In genomic region chr11:18172686-18173085, GRCh38 we compare ENCODE assay signal across 26 cellular contexts. TPM values are rescaled to one million over a fixed set of nuclear protein-coding genes. Genes with fewer than 3 reads are reported as not detected.
A peak's percentile ranks its signal among the peaks of the same experiment; 100 is the strongest.
DNase-seq lines count a peak whose midpoint lies in the region; ATAC-seq, FAIRE-seq and TF ChIP-seq lines count a peak whose summit lies in the region.
"Had no signal": no experiment of that assay in that cellular context is flagged by ENCODE, and none has a peak within 500 bp of the region (broad histone marks: within the 10 kb centered on the region; RNA-seq: fewer than 3 reads in every experiment).

Gene MRGPRX4, plus strand, starts transcription at chr11:18172837. Its CDS starts 420 bp downstream, at chr11:18173257.

- peaks cover 0 to 3% of the 10 kb centered on the region in 2 experiments; a peak in 2 of 5 replicates for H3K27me3 ChIP-seq in HepG2 (ENCODE audit: control insufficient read depth in 1 of 2, insufficient read depth in 2 of 2, low read length in 2 of 2)
- no peaks in the 10 kb centered on the region for H3K27me3 ChIP-seq in right lobe of liver
- H3K27me3 ChIP-seq in OCI-LY1 (ENCODE audit: insufficient read depth, low read length) = no peaks in the 10 kb centered on the region
- no peaks in the 10 kb centered on the region for H3K27me3 ChIP-seq in tibial artery

- peak; percentile 47 for DNase-seq in HepG2 (ENCODE audit: low spot score)
- DNase-seq in right lobe of liver = no peak
- DNase-seq in kidney tubule cell (ENCODE audit: low spot score) = peak; percentile 63
- no peak for DNase-seq in DMS53 treated with DMSO at 0.1 percent for 48 hours (lab: John Stamatoyannopoulos, UW; ENCODE audit: unreplicated experiment)
- no peak for DNase-seq in tibial artery
- DNase-seq in putamen (ENCODE audit: low spot score) = no peak
- DNase-seq: AML-193; CD8-positive, alpha-beta memory T cell; DMS79; H9; HFFc6; KG1; NCI-H1105 treated with DMSO at 0.1 percent for 48 hours; NCI-H2029 treated with DMSO at 0.1 percent for 48 hours; NCI-H226; NCI-H524; NCI-H82; PC-3; RPMI8226; SHP77 had no signal

- H3K4me1 ChIP-seq in HepG2 (ENCODE audit: insufficient read depth, low read length) = peaks cover 17% of the 10 kb centered on the region; the same call in 1 of the 2 replicates
- no peaks in the 10 kb centered on the region for H3K4me1 ChIP-seq in right lobe of liver
- peaks cover 6% of the 10 kb centered on the region for H3K4me1 ChIP-seq in OCI-LY1 (ENCODE audit: insufficient read depth, low read length, severe bottlenecking)
- H3K4me1 ChIP-seq in tibial artery = no peaks in the 10 kb centered on the region

- BruUV-seq in HepG2 (replicated peaks; lab: Mats Ljungman, UMichigan) = no TSS peak

- H3K4me3 ChIP-seq in HepG2 (replicated peaks in 1 of 3; ENCODE audit: insufficient read depth in 1 of 3, low read depth in 2 of 3, low read length in 3 of 3) (no peak within 1 kb of the TSS), right lobe of liver (no peak within 1 kb of the TSS), OCI-LY1 (ENCODE audit: low read depth, low read length, poor library complexity, severe bottlenecking) (peak within 1 kb of the TSS; percentile 45), tibial artery (no peak within 1 kb of the TSS)
- H3K4me3 ChIP-seq: GM12878, SK-N-MC had no signal

- TF ChIP-seq POLR2A in HepG2 (IDR thresholded peaks at IDR 0.05; ENCODE audit: insufficient read depth in 1 of 2, low read depth in 2 of 2, low read length in 2 of 2) (no peak), right lobe of liver (IDR thresholded peaks at IDR 0.05) (no peak)

- TF ChIP-seq RAD21 in HepG2 (CRISPR knock-in tag; IDR thresholded peaks at IDR 0.05) = no peak

- H3K79me2 ChIP-seq in HepG2 (ENCODE audit: insufficient read depth, low read length) = no peaks in the 10 kb centered on the region
- no peaks in the 10 kb centered on the region for H3K79me2 ChIP-seq in OCI-LY1 (ENCODE audit: insufficient read depth, low read length)

- POLR2A ChIA-PET in HepG2 (lab: Yijun Ruan, JAX) = no interaction called here

- H2AFZ ChIP-seq in HepG2 (ENCODE audit: low read length) (no peak within 1 kb of the TSS), OCI-LY1 (ENCODE audit: low read length) (no peak within 1 kb of the TSS)

- 18% methylated on average over 3 of the region's 3 CpGs for WGBS in HepG2 (ENCODE audit: low lambda C conversion rate)
- 42% methylated on average over 1 of the region's 3 CpGs for WGBS in right lobe of liver (ENCODE audit: insufficient coverage, low coverage, low lambda C conversion rate, missing lambda C conversion rate)

- TF ChIP-seq CTCF in HepG2 (CRISPR knock-in tag; IDR thresholded peaks at IDR 0.05) = no peak
- TF ChIP-seq CTCF in right lobe of liver (IDR thresholded peaks at IDR 0.05) = no peak
- no peak for TF ChIP-seq CTCF in OCI-LY1 (IDR thresholded peaks at IDR 0.05; ENCODE audit: low read length)
- no peak for TF ChIP-seq CTCF in tibial artery (IDR thresholded peaks at IDR 0.05)

- no peaks in the 10 kb centered on the region for H3K36me3 ChIP-seq in HepG2 (replicated peaks in 1 of 2; ENCODE audit: control insufficient read depth in 1 of 2, insufficient read depth in 2 of 2, low read length in 2 of 2)
- H3K36me3 ChIP-seq in right lobe of liver = no peaks in the 10 kb centered on the region
- no peaks in the 10 kb centered on the region for H3K36me3 ChIP-seq in OCI-LY1 (ENCODE audit: insufficient read depth, low read length)
- H3K36me3 ChIP-seq in tibial artery = no peaks in the 10 kb centered on the region

- H3K27ac ChIP-seq in HepG2 (ENCODE audit: extremely low read length, insufficient read depth, low read length) (no peak within 1 kb of the TSS), right lobe of liver (no peak within 1 kb of the TSS), OCI-LY1 (ENCODE audit: low read depth, low read length, poor library complexity, severe bottlenecking) (no peak within 1 kb of the TSS), tibial artery (no peak within 1 kb of the TSS)
- H3K27ac ChIP-seq: C4-2B, SK-N-MC had no signal

- H3K9me3 ChIP-seq in HepG2 (ENCODE audit: low read length) (no peaks in the 10 kb centered on the region), right lobe of liver (no peaks in the 10 kb centered on the region), OCI-LY1 (ENCODE audit: low read length) (no peaks in the 10 kb centered on the region), tibial artery (no peaks in the 10 kb centered on the region)

- in situ Hi-C loops in HepG2 (cut with HindIII; ENCODE audit: extremely low pct_ligation_motif_present, low pct_unique_long_range_greater_than_20kb) = no loop called here

- intact Hi-C loops in HepG2 (cut with micrococcal nuclease; ENCODE audit: unreplicated experiment) = loop anchor here (5.0 to 10.0 kb wide), 2 partner anchors 122 to 150 kb away; partner anchors contain the start of genes GTF2H1 and HPS5
- intact Hi-C loops in right lobe of liver (cut with DNase I) = no loop called here
- intact Hi-C loops in tibial artery (cut with DNase I; ENCODE audit: low total_unique reads) = no loop called here

- FAIRE-seq in HepG2 (lab: Jason Lieb, UNC) = no peak
- FAIRE-seq: GM12878 had no signal

- no peaks in the 10 kb centered on the region for H3F3A ChIP-seq in OCI-LY1 (ENCODE audit: insufficient read depth, low read length)

- H3K4me2 ChIP-seq in HepG2 (ENCODE audit: low read depth, low read length) (no peak within 1 kb of the TSS), OCI-LY1 (ENCODE audit: low read length) (peak within 1 kb of the TSS; percentile 56)

- H4K20me1 ChIP-seq in HepG2 (ENCODE audit: insufficient read depth, low read length) = no peaks in the 10 kb centered on the region
- no peaks in the 10 kb centered on the region for H4K20me1 ChIP-seq in OCI-LY1 (ENCODE audit: insufficient read depth, low read length)

- TF ChIP-seq EP300 in HepG2 (IDR thresholded peaks at IDR 0.05; ENCODE audit: low read depth in 2 of 2, low read length in 2 of 2) (no peak), HepG2 (CRISPR knock-in tag; IDR thresholded peaks at IDR 0.05; ENCODE audit: borderline replicate concordance) (no peak)

- CTCF ChIA-PET in HepG2 (lab: Yijun Ruan, JAX; ENCODE audit: low intra/inter-chr PET ratio, low total read pairs) = no interaction called here

- no peaks in the 10 kb centered on the region for H3K9me2 ChIP-seq in OCI-LY1 (ENCODE audit: low read depth, low read length)

- ATAC-seq in HepG2 (no peak), right lobe of liver (no peak)
- ATAC-seq: GM12878, PC-3 had no signal

- H3K9ac ChIP-seq in HepG2 (ENCODE audit: insufficient read depth, low read depth, low read length) = no peak within 1 kb of the TSS
- no peak within 1 kb of the TSS; the same call in 1 of the 2 replicates for H3K9ac ChIP-seq in OCI-LY1 (ENCODE audit: low read length)

TF ChIP-seq in HepG2, 621 proteins besides CTCF, POLR2A, EP300 and RAD21 (continues in another document):
- TF ChIP-seq JDP2 (CRISPR knock-in tag; IDR thresholded peaks at IDR 0.05; ENCODE audit: borderline replicate concordance) (no peak), ZBTB43 (CRISPR knock-in tag; conservative IDR thresholded peaks at IDR 0.05) (0 out of 2 replicates have a peak, but pooled peaks have one; percentile 35), KAT8 (CRISPR knock-in tag; IDR thresholded peaks at IDR 0.05) (no peak), ZNF552 (CRISPR knock-in tag; IDR thresholded peaks at IDR 0.05; ENCODE audit: borderline replicate concordance) (no peak), ETV5 (CRISPR knock-in tag; IDR thresholded peaks at IDR 0.05; ENCODE audit: borderline replicate concordance) (peak; percentile 29; the same call in 1 of the 2 replicates), FIP1L1 (IDR thresholded peaks at IDR 0.05; ENCODE audit: borderline replicate concordance, insufficient read depth, low read depth, low read length) (no peak), FOXP1 (IDR thresholded peaks at IDR 0.05) (no peak), FOXP1 (CRISPR knock-in tag; IDR thresholded peaks at IDR 0.05) (no peak), KDM1A (CRISPR knock-in tag; IDR thresholded peaks at IDR 0.05) (no peak), PRMT3 (CRISPR knock-in tag; IDR thresholded peaks at IDR 0.05; ENCODE audit: borderline replicate concordance, low read depth) (no peak)

RNA-seq across cellular contexts. Expression of gene MRGPRX4, which starts in this region (rescaled TPM):
- total RNA-seq in HepG2 (2016; rRNA removed; fragmentation: Illumina TruSeq; extraction: Trizol) (0.18 and 0.36 TPM in 2 replicates), right lobe of liver (not detected)
- not detected in 2 replicates for total RNA-seq in HepG2 (2016; cell fraction: cytosol; rRNA removed; fragmentation: Illumina TruSeq; extraction: Trizol; ENCODE audit: low read depth)
- total RNA-seq in HepG2 (2016; cell fraction: insoluble cytoplasmic fraction; rRNA removed; fragmentation: Illumina TruSeq; extraction: Trizol) = 0.09 TPM in 1 of 2 replicates, not detected in the other
- total RNA-seq in HepG2 (2016; cell fraction: membrane; rRNA removed; fragmentation: Illumina TruSeq; extraction: Trizol) = not detected in 2 replicates
- not detected in 2 replicates for total RNA-seq in HepG2 (2016; cell fraction: nucleus; rRNA removed; fragmentation: Illumina TruSeq; extraction: Trizol)
- 0.12 and 0.18 TPM in 2 replicates for polyA plus RNA-seq in HepG2 (2011; rRNA removed)
- 0.19 and 0.24 TPM in 2 replicates for polyA plus RNA-seq in HepG2 (2011; cell fraction: cytosol; rRNA removed)
- polyA plus RNA-seq in HepG2 (2011; cell fraction: nucleus; rRNA removed) = 0.09 and 0.11 TPM in 2 replicates
- polyA plus RNA-seq in HepG2 (2012) = not detected in 2 replicates
- 0.07 TPM in 1 of 2 replicates, not detected in the other for polyA plus RNA-seq in HepG2 (2016; cell fraction: cytosol; fragmentation: Illumina TruSeq; extraction: Trizol; ENCODE audit: low read depth)
- polyA plus RNA-seq in HepG2 (2016; cell fraction: insoluble cytoplasmic fraction; fragmentation: Illumina TruSeq; extraction: Trizol; ENCODE audit: low read depth) = 0.16 TPM in 1 of 2 replicates, not detected in the other
- polyA plus RNA-seq in HepG2 (2016; cell fraction: membrane; fragmentation: Illumina TruSeq; extraction: Trizol; ENCODE audit: low read depth) = 0.17 TPM in 1 of 2 replicates, not detected in the other
- polyA plus RNA-seq in HepG2 (2016; cell fraction: nucleus; fragmentation: Illumina TruSeq; extraction: Trizol; ENCODE audit: insufficient read depth, low read depth) = not detected in 2 replicates
- polyA minus RNA-seq in HepG2 (2011; rRNA and poly(A)+ RNA removed; ENCODE audit: low replicate concordance) = 0.22 TPM in 1 of 2 replicates, not detected in the other
- not detected in 2 replicates for polyA minus RNA-seq in HepG2 (2011; cell fraction: cytosol; rRNA and poly(A)+ RNA removed)
- 0.50 TPM in 1 of 2 replicates, not detected in the other for polyA minus RNA-seq in HepG2 (2011; cell fraction: nucleus; rRNA and poly(A)+ RNA removed)
- total RNA-seq: A172; CD8-positive, alpha-beta memory T cell; GM12878; H9; HFFc6; PC-3 had no signal
- polyA plus RNA-seq: AG04450; CD8-positive, alpha-beta memory T cell; GM12878 had no signal

Comparison
In these comparisons a context has a peak if more than half of its experiments do, and no peak if none do; other contexts are left out.
1. Peak in DNase-seq in HepG2; RNA of the gene not detected or under 1 TPM.